In the genomic region with DNA sequence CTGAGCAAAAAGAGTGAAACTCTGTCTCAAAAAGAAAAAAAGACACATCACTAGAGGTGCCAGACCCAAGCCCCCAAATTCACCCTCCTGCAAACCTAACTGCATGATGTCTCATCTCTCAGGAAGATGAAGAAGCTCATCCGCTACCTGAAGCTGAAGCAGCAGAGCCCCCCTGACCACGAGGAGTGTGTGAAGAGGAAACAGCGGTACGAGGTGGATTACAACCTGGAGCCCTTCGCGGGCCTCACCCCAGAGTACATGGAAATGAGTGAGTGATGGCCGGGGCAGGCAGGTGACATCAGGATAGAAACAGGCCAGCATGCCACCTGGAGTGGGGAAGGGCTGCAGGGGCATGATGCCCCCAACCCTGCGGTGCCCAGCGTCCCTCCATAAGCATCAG, we compare ENCODE assay signal across 1 cellular context.
TF ChIP-seq lines count a peak whose summit lies in the region.

No MANE protein-coding gene starts in this region.

TF ChIP-seq in IMR-90, 13 proteins besides CTCF, POLR2A, EP300 and RAD21:
- TF ChIP-seq MAFK (IDR thresholded peaks at IDR 0.05; ENCODE audit: low read depth, low read length) (no peak), MAZ (IDR thresholded peaks at IDR 0.05; ENCODE audit: borderline replicate concordance, low read depth, low read length) (no peak), RCOR1 (IDR thresholded peaks at IDR 0.05; ENCODE audit: insufficient replicate concordance, low read length) (no peak), FOS (IDR thresholded peaks at IDR 0.05; ENCODE audit: low read depth, low read length) (no peak), CEBPB (IDR thresholded peaks at IDR 0.05; ENCODE audit: low read depth, low read length) (no peak), CHD1 (IDR thresholded peaks at IDR 0.05; ENCODE audit: low read depth, low read length) (no peak), NFE2L2 (IDR thresholded peaks at IDR 0.05; ENCODE audit: low read depth, low read length) (no peak), RFX5 (IDR thresholded peaks at IDR 0.05; ENCODE audit: low read depth, low read length) (no peak), BHLHE40 (IDR thresholded peaks at IDR 0.05; ENCODE audit: low read depth, low read length) (no peak), MXI1 (IDR thresholded peaks at IDR 0.05; ENCODE audit: borderline replicate concordance, low read depth, low read length) (no peak), SMC3 (IDR thresholded peaks at IDR 0.05; ENCODE audit: low read depth, low read length) (no peak)
- TF ChIP-seq, protein P1, sequence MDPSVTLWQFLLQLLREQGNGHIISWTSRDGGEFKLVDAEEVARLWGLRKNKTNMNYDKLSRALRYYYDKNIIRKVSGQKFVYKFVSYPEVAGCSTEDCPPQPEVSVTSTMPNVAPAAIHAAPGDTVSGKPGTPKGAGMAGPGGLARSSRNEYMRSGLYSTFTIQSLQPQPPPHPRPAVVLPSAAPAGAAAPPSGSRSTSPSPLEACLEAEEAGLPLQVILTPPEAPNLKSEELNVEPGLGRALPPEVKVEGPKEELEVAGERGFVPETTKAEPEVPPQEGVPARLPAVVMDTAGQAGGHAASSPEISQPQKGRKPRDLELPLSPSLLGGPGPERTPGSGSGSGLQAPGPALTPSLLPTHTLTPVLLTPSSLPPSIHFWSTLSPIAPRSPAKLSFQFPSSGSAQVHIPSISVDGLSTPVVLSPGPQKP (IDR thresholded peaks at IDR 0.05; ENCODE audit: borderline replicate concordance, low read depth, low read length), result no peak
- TF ChIP-seq, protein P2, sequence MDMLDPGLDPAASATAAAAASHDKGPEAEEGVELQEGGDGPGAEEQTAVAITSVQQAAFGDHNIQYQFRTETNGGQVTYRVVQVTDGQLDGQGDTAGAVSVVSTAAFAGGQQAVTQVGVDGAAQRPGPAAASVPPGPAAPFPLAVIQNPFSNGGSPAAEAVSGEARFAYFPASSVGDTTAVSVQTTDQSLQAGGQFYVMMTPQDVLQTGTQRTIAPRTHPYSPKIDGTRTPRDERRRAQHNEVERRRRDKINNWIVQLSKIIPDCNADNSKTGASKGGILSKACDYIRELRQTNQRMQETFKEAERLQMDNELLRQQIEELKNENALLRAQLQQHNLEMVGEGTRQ (IDR thresholded peaks at IDR 0.05; ENCODE audit: low read depth, low read length), result no peak
